Comparison of ENCODE assay signal across 1 cellular context in the genomic region with DNA sequence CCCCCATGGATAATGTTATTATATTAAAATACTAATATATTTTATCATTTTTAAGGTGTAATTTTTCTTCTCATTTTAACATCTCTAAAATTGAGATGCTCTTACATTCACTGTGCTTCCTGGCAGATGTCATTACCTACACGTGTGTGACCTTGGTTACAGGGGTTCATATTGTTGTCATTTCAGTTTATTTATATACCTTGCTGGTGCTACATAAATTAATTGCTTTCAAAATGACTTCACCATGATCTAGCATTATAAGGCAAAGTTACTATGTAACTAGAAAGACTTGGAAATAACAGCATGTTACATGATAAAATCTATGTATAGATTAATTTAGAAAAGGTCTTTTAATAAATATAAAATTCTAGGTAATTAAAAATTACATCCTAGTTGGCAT.
TF ChIP-seq lines count a peak whose summit lies in the region.

No MANE protein-coding gene starts in this region.

TF ChIP-seq in GM12878, 131 proteins besides CTCF, POLR2A, EP300 and RAD21 (continued from another document):
- TF ChIP-seq, protein P1, sequence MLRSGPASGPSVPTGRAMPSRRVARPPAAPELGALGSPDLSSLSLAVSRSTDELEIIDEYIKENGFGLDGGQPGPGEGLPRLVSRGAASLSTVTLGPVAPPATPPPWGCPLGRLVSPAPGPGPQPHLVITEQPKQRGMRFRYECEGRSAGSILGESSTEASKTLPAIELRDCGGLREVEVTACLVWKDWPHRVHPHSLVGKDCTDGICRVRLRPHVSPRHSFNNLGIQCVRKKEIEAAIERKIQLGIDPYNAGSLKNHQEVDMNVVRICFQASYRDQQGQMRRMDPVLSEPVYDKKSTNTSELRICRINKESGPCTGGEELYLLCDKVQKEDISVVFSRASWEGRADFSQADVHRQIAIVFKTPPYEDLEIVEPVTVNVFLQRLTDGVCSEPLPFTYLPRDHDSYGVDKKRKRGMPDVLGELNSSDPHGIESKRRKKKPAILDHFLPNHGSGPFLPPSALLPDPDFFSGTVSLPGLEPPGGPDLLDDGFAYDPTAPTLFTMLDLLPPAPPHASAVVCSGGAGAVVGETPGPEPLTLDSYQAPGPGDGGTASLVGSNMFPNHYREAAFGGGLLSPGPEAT (IDR thresholded peaks at IDR 0.05; ENCODE audit: low read depth) = 0 out of 2 replicates have a peak, but pooled peaks have one; percentile 5
- TF ChIP-seq ZBTB11 (CRISPR knock-in tag; IDR thresholded peaks at IDR 0.05) (no peak), IRF4 (IDR thresholded peaks at IDR 0.05; ENCODE audit: low read depth, low read length) (peak; percentile 59; the same call in 1 of the 2 replicates), RUNX3 (IDR thresholded peaks at IDR 0.05; ENCODE audit: low read length) (0 out of 2 replicates have a peak, but pooled peaks have one; percentile 34), MEF2B (IDR thresholded peaks at IDR 0.05; ENCODE audit: partially characterized antibody, poor library complexity, severe bottlenecking) (peak; percentile 71), MTA2 (IDR thresholded peaks at IDR 0.05; ENCODE audit: low read depth) (peak; percentile 83), CREM (IDR thresholded peaks at IDR 0.05; ENCODE audit: low read depth) (0 out of 2 replicates have a peak, but pooled peaks have one; percentile 47), MEF2A (IDR thresholded peaks at IDR 0.05; ENCODE audit: insufficient read depth, low read depth, low read length) (peak; percentile 82), NR2F1 (conservative IDR thresholded peaks at IDR 0.05) (peak; percentile 89), ATF2 (IDR thresholded peaks at IDR 0.05; ENCODE audit: low read length) (peak; percentile 63; the same call in 1 of the 2 replicates), GABPA (IDR thresholded peaks at IDR 0.05; ENCODE audit: low read depth) (no peak), BMI1 (IDR thresholded peaks at IDR 0.05; ENCODE audit: borderline replicate concordance) (peak; percentile 31; the same call in 1 of the 2 replicates), BCL11A (IDR thresholded peaks at IDR 0.05; ENCODE audit: low read depth, low read length) (peak; percentile 88), BHLHE40 (IDR thresholded peaks at IDR 0.05; ENCODE audit: borderline replicate concordance in 1 of 2, low read depth in 2 of 2, low read length in 1 of 2) (peak; percentile 90 to 94)
- TF ChIP-seq, protein P2, sequence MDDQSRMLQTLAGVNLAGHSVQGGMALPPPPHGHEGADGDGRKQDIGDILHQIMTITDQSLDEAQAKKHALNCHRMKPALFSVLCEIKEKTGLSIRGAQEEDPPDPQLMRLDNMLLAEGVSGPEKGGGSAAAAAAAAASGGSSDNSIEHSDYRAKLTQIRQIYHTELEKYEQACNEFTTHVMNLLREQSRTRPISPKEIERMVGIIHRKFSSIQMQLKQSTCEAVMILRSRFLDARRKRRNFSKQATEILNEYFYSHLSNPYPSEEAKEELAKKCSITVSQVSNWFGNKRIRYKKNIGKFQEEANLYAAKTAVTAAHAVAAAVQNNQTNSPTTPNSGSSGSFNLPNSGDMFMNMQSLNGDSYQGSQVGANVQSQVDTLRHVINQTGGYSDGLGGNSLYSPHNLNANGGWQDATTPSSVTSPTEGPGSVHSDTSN (IDR thresholded peaks at IDR 0.05; ENCODE audit: insufficient replicate concordance, low read depth, low read length) = no peak
- TF ChIP-seq, protein P3, sequence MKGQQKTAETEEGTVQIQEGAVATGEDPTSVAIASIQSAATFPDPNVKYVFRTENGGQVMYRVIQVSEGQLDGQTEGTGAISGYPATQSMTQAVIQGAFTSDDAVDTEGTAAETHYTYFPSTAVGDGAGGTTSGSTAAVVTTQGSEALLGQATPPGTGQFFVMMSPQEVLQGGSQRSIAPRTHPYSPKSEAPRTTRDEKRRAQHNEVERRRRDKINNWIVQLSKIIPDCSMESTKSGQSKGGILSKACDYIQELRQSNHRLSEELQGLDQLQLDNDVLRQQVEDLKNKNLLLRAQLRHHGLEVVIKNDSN (IDR thresholded peaks at IDR 0.05; ENCODE audit: borderline replicate concordance, extremely low read length, insufficient read depth, low read depth, low read length) = no peak
